ENCODE assay signal across 15 cellular contexts in the genomic region with DNA sequence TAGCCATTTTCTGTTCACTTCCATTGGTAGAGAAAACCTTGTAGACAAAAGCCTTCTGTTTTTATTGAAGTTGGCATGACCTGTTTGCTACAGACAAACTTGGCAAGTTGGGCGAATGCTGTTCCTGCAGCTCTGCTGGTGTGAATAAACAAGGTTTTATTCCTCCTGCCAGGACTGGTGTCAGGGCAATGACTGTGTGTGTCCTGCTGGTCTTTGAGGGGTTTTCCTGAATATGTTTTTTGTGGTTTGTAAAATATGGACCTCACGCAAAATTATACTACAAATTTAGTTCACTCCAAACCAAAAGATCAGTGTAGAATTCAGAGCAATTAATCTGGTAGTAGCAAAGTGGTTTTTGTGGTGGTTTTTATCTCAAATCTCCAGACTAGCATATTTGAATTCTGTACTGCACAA.
DNase-seq lines count a peak whose midpoint lies in the region; ATAC-seq, FAIRE-seq and TF ChIP-seq lines count a peak whose summit lies in the region.
"Had no signal": no experiment of that assay in that cellular context is flagged by ENCODE, and none has a peak within 500 bp of the region (broad histone marks: within the 10 kb centered on the region; RNA-seq: fewer than 3 reads in every experiment).

No MANE protein-coding gene starts in this region.

- no peaks in the 10 kb centered on the region for H3F3A ChIP-seq in MM.1S (ENCODE audit: insufficient read depth, low read length)

- WGBS in small intestine, 3 donors, result 51 to 57% (median 54%) methylated on average over 2 of the region's 2 CpGs

- H3K36me3 ChIP-seq in MM.1S (replicated peaks; ENCODE audit: insufficient read depth, low read length), result no peaks in the 10 kb centered on the region
- peaks cover 0 to 2% of the 10 kb centered on the region in 2 donors for H3K36me3 ChIP-seq in small intestine (ENCODE audit: control insufficient read depth in 2 of 2, insufficient read depth in 2 of 2, low read length in 2 of 2)

- H3K36me3 Mint-ChIP-seq in stimulated activated effector memory CD8-positive, alpha-beta T cell treated with anti-CD3 and anti-CD28 coated beads, Interleukin-12 subunit alpha, Interleukin-12 subunit beta, amount 100 ng/mL, for 72 hours, result no peaks in the 10 kb centered on the region
- H3K36me3 Mint-ChIP-seq: activated CD4-positive, alpha-beta memory T cell treated with anti-CD3 and anti-CD28 coated beads for 36 hours; activated naive CD8-positive, alpha-beta T cell treated with anti-CD3 and anti-CD28 coated beads for 36 hours had no signal

- no peaks in the 10 kb centered on the region for H3K9me3 ChIP-seq in MM.1S (replicated peaks; ENCODE audit: insufficient read depth, low read length)
- H3K9me3 ChIP-seq in small intestine (ENCODE audit: control insufficient read depth, low read depth), result no peaks in the 10 kb centered on the region

- in situ Hi-C loops in astrocyte of the spinal cord (cut with HindIII; ENCODE audit: low sequenced_read_pairs), result no loop called here

- H3K9ac ChIP-seq in MM.1S (ENCODE audit: low read length), result no peak overlapping the region

- DNase-seq in COLO829 (ENCODE audit: low spot score) (peak; percentile 2), MM.1S (peak; percentile 43), astrocyte of the spinal cord (ENCODE audit: low read depth, low spot score) (peak; percentile 61), myocyte (ENCODE audit: low read depth) (peak; percentile 6), SHP77 (lab: John Stamatoyannopoulos, UW) (no peak), small intestine (no peak)
- no peak for DNase-seq in stimulated activated effector memory CD8-positive, alpha-beta T cell treated with anti-CD3 and anti-CD28 coated beads, Interleukin-12 subunit alpha, Interleukin-12 subunit beta, amount 100 ng/mL, for 72 hours (ENCODE audit: low spot score in 2 of 2)
- DNase-seq: activated CD4-positive, alpha-beta memory T cell treated with anti-CD3 and anti-CD28 coated beads for 36 hours; activated naive CD8-positive, alpha-beta T cell treated with anti-CD3 and anti-CD28 coated beads for 36 hours; activated T-cell treated with anti-CD3 and anti-CD28 coated beads, Interleukin-2, amount 50 U/mL, for 4 hours; kidney glomerular epithelial cell had no signal

- H3K4me2 ChIP-seq in MM.1S (ENCODE audit: low read depth, low read length), result no peak overlapping the region

- H3K4me1 ChIP-seq in MM.1S (ENCODE audit: low read length) (no peaks in the 10 kb centered on the region), small intestine (ENCODE audit: control insufficient read depth in 2 of 2, insufficient read depth in 1 of 2, low read depth in 1 of 2, low read length in 1 of 2) (no peaks in the 10 kb centered on the region)

- no peak overlapping the region for H3K27ac Mint-ChIP-seq in stimulated activated effector memory CD8-positive, alpha-beta T cell treated with anti-CD3 and anti-CD28 coated beads, Interleukin-12 subunit alpha, Interleukin-12 subunit beta, amount 100 ng/mL, for 72 hours
- H3K27ac Mint-ChIP-seq: activated CD4-positive, alpha-beta memory T cell treated with anti-CD3 and anti-CD28 coated beads for 36 hours; activated naive CD8-positive, alpha-beta T cell treated with anti-CD3 and anti-CD28 coated beads for 36 hours had no signal

- no peak for FAIRE-seq in small intestine (lab: Jason Lieb, UNC)
- FAIRE-seq: K562, RCC 7860 had no signal

- H2AFZ ChIP-seq in MM.1S (ENCODE audit: low read length), result no peak overlapping the region

- H3K4me3 ChIP-seq in MM.1S (ENCODE audit: low read length) (no peak overlapping the region), astrocyte of the spinal cord (ENCODE audit: low read depth, low read length) (no peak overlapping the region), small intestine (ENCODE audit: low read depth in 1 of 2, low read length in 2 of 2) (no peak overlapping the region)
- H3K4me3 ChIP-seq: K562, skin epidermis had no signal

- no peaks in the 10 kb centered on the region for H3K9me3 Mint-ChIP-seq in stimulated activated effector memory CD8-positive, alpha-beta T cell treated with anti-CD3 and anti-CD28 coated beads, Interleukin-12 subunit alpha, Interleukin-12 subunit beta, amount 100 ng/mL, for 72 hours
- H3K9me3 Mint-ChIP-seq: activated CD4-positive, alpha-beta memory T cell treated with anti-CD3 and anti-CD28 coated beads for 36 hours; activated naive CD8-positive, alpha-beta T cell treated with anti-CD3 and anti-CD28 coated beads for 36 hours; activated T-cell treated with anti-CD3 and anti-CD28 coated beads, Interleukin-2, amount 50 U/mL, for 4 hours had no signal

- no peak for ATAC-seq in HG03045 (IDR thresholded peaks at IDR 0.05; ENCODE audit: unreplicated experiment)
- no peak for ATAC-seq in stimulated activated effector memory CD8-positive, alpha-beta T cell treated with anti-CD3 and anti-CD28 coated beads, Interleukin-12 subunit alpha, Interleukin-12 subunit beta, amount 100 ng/mL, for 72 hours
- ATAC-seq: activated T-cell treated with anti-CD3 and anti-CD28 coated beads, Interleukin-2, amount 50 U/mL, for 4 hours; K562 had no signal

- H3K9me2 ChIP-seq in MM.1S (replicated peaks; ENCODE audit: insufficient read depth, low read length), result no peaks in the 10 kb centered on the region

- no peaks in the 10 kb centered on the region for H3K27me3 ChIP-seq in MM.1S (replicated peaks; ENCODE audit: insufficient read depth, low read length)
- H3K27me3 ChIP-seq in small intestine (ENCODE audit: control insufficient read depth in 2 of 2, insufficient read depth in 2 of 2, low read length in 2 of 2), result no peaks in the 10 kb centered on the region

- H3K27ac ChIP-seq in MM.1S (ENCODE audit: low read length), result no peak overlapping the region
- no peak overlapping the region for H3K27ac ChIP-seq in small intestine (ENCODE audit: low read depth in 1 of 2, low read length in 1 of 2)
- H3K27ac ChIP-seq: skin epidermis had no signal

- H3K4me3 Mint-ChIP-seq in stimulated activated effector memory CD8-positive, alpha-beta T cell treated with anti-CD3 and anti-CD28 coated beads, Interleukin-12 subunit alpha, Interleukin-12 subunit beta, amount 100 ng/mL, for 72 hours, result no peak overlapping the region
- H3K4me3 Mint-ChIP-seq: activated CD4-positive, alpha-beta memory T cell treated with anti-CD3 and anti-CD28 coated beads for 36 hours; activated naive CD8-positive, alpha-beta T cell treated with anti-CD3 and anti-CD28 coated beads for 36 hours; activated T-cell treated with anti-CD3 and anti-CD28 coated beads, Interleukin-2, amount 50 U/mL, for 4 hours had no signal

- peaks cover 16% of the 10 kb centered on the region for H3K4me1 Mint-ChIP-seq in stimulated activated effector memory CD8-positive, alpha-beta T cell treated with anti-CD3 and anti-CD28 coated beads, Interleukin-12 subunit alpha, Interleukin-12 subunit beta, amount 100 ng/mL, for 72 hours

- H4K20me1 ChIP-seq in MM.1S (ENCODE audit: insufficient read depth, low read length), result no peaks in the 10 kb centered on the region

- TF ChIP-seq CTCF in MM.1S (IDR thresholded peaks at IDR 0.05; ENCODE audit: low read length) (no peak), astrocyte of the spinal cord (IDR thresholded peaks at IDR 0.05; ENCODE audit: low read depth, low read length) (no peak)

- H3K79me2 ChIP-seq in MM.1S (ENCODE audit: low read length), result 0 out of 2 replicates have a peak, but pooled peaks cover 4% of the 10 kb centered on the region

Comparison
In these comparisons a context has a peak if more than half of its experiments do, and no peak if none do; other contexts are left out.
1. DNase-seq: peak in COLO829 (single experiment), MM.1S (single experiment), astrocyte of the spinal cord (single experiment) and myocyte (single experiment); none in SHP77 (0 of 2), stimulated activated effector memory CD8-positive, alpha-beta T cell treated with anti-CD3 and anti-CD28 coated beads, Interleukin-12 subunit alpha, Interleukin-12 subunit beta, amount 100 ng/mL, for 72 hours (0 of 2) and small intestine (single experiment).